9 cellular contexts compared by ENCODE assay signal in genomic region chr4:39975488-39976089, GRCh38. TPM values are rescaled to one million over a fixed set of nuclear protein-coding genes. Genes with fewer than 3 reads are reported as not detected.
A peak's percentile ranks its signal among the peaks of the same experiment; 100 is the strongest.
DNase-seq lines count a peak whose midpoint lies in the region; ATAC-seq and TF ChIP-seq lines count a peak whose summit lies in the region.
"Had no signal": no experiment of that assay in that cellular context is flagged by ENCODE, and none has a peak within 500 bp of the region (broad histone marks: within the 10 kb centered on the region; RNA-seq: fewer than 3 reads in every experiment).

No MANE protein-coding gene starts in this region.

- CTCF ChIA-PET in GM10248 (lab: Yijun Ruan, JAX): interaction anchor here (0.6 to 3.2 kb wide), 16 partner anchors 8 to 518 kb away, joined by 3 to 20 read pairs (median 4); partner anchors contain the start of gene SMIM14

- H3K4me1 ChIP-seq in esophagus squamous epithelium (peaks cover 0 to 68% (median 27%) of the 10 kb centered on the region in 3 donors), psoas muscle (peaks cover 18% of the 10 kb centered on the region)

- H3K27ac ChIP-seq in esophagus squamous epithelium (peak overlapping the region in 3 of 4 donors; percentile 96 to 99 (median 99)), psoas muscle (no peak overlapping the region)

- POLR2A ChIA-PET in GM10248 (lab: Yijun Ruan, JAX): no interaction called here

- no peak for ATAC-seq in psoas muscle

- H3K27me3 ChIP-seq in esophagus squamous epithelium (no peaks in the 10 kb centered on the region), psoas muscle (ENCODE audit: insufficient read depth in 3 of 3, low read length in 2 of 3) (no peaks in the 10 kb centered on the region)
- H3K27me3 ChIP-seq: gastroesophageal sphincter had no signal

- intact Hi-C loops in esophagus squamous epithelium (cut with DNase I) (loop anchor here (5.0 to 10.0 kb wide), 2 partner anchors 278 to 511 kb away; partner anchors contain the start of gene UBE2K), psoas muscle (cut with DNase I) (loop anchor here (2.0 to 10.0 kb wide), 9 partner anchors 61 to 511 kb away; partner anchors contain the start of genes N4BP2 (in 1 of the 2), SMIM14 (in 1 of the 2), UBE2K (in 1 of the 2) and UGDH (in 1 of the 2))

- H3K4me3 ChIP-seq in GM12864 (ENCODE audit: low read depth, low read length): peak overlapping the region; percentile 96; the same call in 1 of the 2 replicates
- H3K4me3 ChIP-seq in esophagus squamous epithelium: peak overlapping the region; percentile 79 to 99 (median 98)
- peak overlapping the region; percentile 85 for H3K4me3 ChIP-seq in psoas muscle

- 52 to 55% methylated on average over 4 of the region's 4 CpGs for WGBS in esophagus squamous epithelium, 2 donors
- 68 to 76% (median 75%) methylated on average over 4 of the region's 4 CpGs for WGBS in psoas muscle, 3 donors

- TF ChIP-seq CTCF in GM12864 (IDR thresholded peaks at IDR 0.05; ENCODE audit: low read depth, low read length, missing control alignments) (no peak), esophagus squamous epithelium (IDR thresholded peaks at IDR 0.05) (no peak), psoas muscle (IDR thresholded peaks at IDR 0.05) (no peak), GM10248 (IDR thresholded peaks at IDR 0.05; ENCODE audit: control extremely low read depth, extremely low read depth, low read depth, missing control alignments) (no peak)

- no peak for TF ChIP-seq POLR2A in esophagus squamous epithelium (IDR thresholded peaks at IDR 0.05)

- H3K36me3 ChIP-seq in esophagus squamous epithelium (peaks cover 0 to 45% (median 8%) of the 10 kb centered on the region in 3 donors), psoas muscle (ENCODE audit: insufficient read depth in 1 of 2, low read depth in 1 of 2) (peaks cover 3 to 35% of the 10 kb centered on the region in 2 donors)

- no peak for DNase-seq in GM12864 (ENCODE audit: low read depth)
- peak; percentile 11 for DNase-seq in RKO (ENCODE audit: low spot score)
- no peak for DNase-seq in esophagus squamous epithelium (lab: John Stamatoyannopoulos, UW)
- DNase-seq in psoas muscle: no peak
- DNase-seq in SKM-1 treated with dmso at 0.1 percent for 144 hours (lab: John Stamatoyannopoulos, UW; ENCODE audit: unreplicated experiment): no peak
- no peak for DNase-seq in GM10248 (ENCODE audit: extremely low spot score)
- DNase-seq in NCI-H1930 (lab: John Stamatoyannopoulos, UW): no peak
- DNase-seq in NCI-H2107 treated with DMSO at 0.1 percent for 48 hours (lab: John Stamatoyannopoulos, UW; ENCODE audit: unreplicated experiment): no peak

- H3K9me3 ChIP-seq in esophagus squamous epithelium (no peaks in the 10 kb centered on the region), psoas muscle (no peaks in the 10 kb centered on the region)
- H3K9me3 ChIP-seq: gastroesophageal sphincter had no signal

RNA-seq across cellular contexts. Expression of gene PDS5A, which starts 2.1 kb away (rescaled TPM):
- total RNA-seq in esophagus squamous epithelium: 10 to 100 TPM; 49.1 to 70.2 (median 59.6) TPM
- total RNA-seq in psoas muscle: 10 to 100 TPM; 23.2 to 34.0 (median 30.8) TPM
- 10 to 100 TPM; 14.2 to 33.2 (median 19.1) TPM for polyA plus RNA-seq in psoas muscle
